In genomic region chr6:152310371-152310954, GRCh38 we compare ENCODE assay signal across 11 cellular contexts.
"Had no signal": no experiment of that assay in that cellular context is flagged by ENCODE, and none has a peak within 500 bp of the region (broad histone marks: within the 10 kb centered on the region; RNA-seq: fewer than 3 reads in every experiment).

No MANE protein-coding gene starts in this region.

- H3K27ac ChIP-seq: esophagus squamous epithelium, heart right ventricle, left ventricle myocardium inferior, prostate gland had no signal

- H3K9me3 Mint-ChIP-seq: activated B cell treated with CpG ODN at 0.5 μM for 24 hours; activated T-helper 1 cell treated with anti-CD3 and anti-CD28 coated beads, Interleukin-12 subunit alpha, Interleukin-12 subunit beta, Interleukin-2, Interleukin-4 antibody, amounts not matched to agents 30 ng/mL and 10 ng/mL and 1 ng/mL, durations not matched to agents 14 hours and 24 hours and 36 hours had no signal

- H3K27me3 ChIP-seq: esophagus squamous epithelium, heart right ventricle had no signal

- H3K27ac Mint-ChIP-seq: activated B cell treated with CpG ODN at 0.5 μM for 24 hours; activated T-helper 1 cell treated with anti-CD3 and anti-CD28 coated beads, Interleukin-12 subunit alpha, Interleukin-12 subunit beta, Interleukin-2, Interleukin-4 antibody, amounts not matched to agents 30 ng/mL and 10 ng/mL and 1 ng/mL, durations not matched to agents 14 hours and 24 hours and 36 hours had no signal

- DNase-seq: activated B cell treated with CpG ODN at 0.5 μM for 24 hours, amniotic stem cell, dermis blood vessel endothelial cell, esophagus squamous epithelium, heart right ventricle, left ventricle myocardium inferior, SW 1271 had no signal

- H3K4me3 ChIP-seq: esophagus squamous epithelium, heart right ventricle, left ventricle myocardium inferior, prostate gland had no signal

- H3K4me1 ChIP-seq: prostate gland had no signal

- H3K4me3 Mint-ChIP-seq: activated B cell treated with CpG ODN at 0.5 μM for 24 hours; activated T-helper 1 cell treated with anti-CD3 and anti-CD28 coated beads, Interleukin-12 subunit alpha, Interleukin-12 subunit beta, Interleukin-2, Interleukin-4 antibody, amounts not matched to agents 30 ng/mL and 10 ng/mL and 1 ng/mL, durations not matched to agents 14 hours and 24 hours and 36 hours; neural crest cell had no signal

- H3K36me3 ChIP-seq: prostate gland had no signal

- ATAC-seq: heart right ventricle, right cardiac atrium had no signal

- H3K9me3 ChIP-seq: esophagus squamous epithelium, heart right ventricle, left ventricle myocardium inferior, prostate gland had no signal
